ENCODE assay signal across 27 cellular contexts in the genomic region with DNA sequence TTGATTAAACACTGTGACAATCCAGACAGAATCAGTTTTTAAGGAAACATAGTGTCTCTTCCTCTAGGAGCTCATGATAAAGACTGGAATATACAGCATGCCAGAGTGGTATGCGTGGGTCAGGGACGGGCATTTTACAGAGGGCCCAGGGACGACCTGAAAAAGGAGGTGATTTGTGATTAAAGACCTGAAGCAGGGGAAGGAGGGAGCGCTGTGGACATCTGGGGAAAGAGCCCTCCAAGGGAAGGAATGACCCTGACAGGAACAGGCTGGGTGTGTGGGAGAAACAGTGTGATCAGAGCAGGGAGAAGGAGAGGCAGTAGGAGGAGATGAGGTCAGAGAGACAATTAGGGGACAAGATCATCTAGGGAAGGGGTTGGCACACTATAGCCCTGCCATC. TPM values are rescaled to one million over a fixed set of nuclear protein-coding genes. Genes with fewer than 3 reads are reported as not detected.
DNase-seq lines count a peak whose midpoint lies in the region; ATAC-seq and TF ChIP-seq lines count a peak whose summit lies in the region.
"Had no signal": no experiment of that assay in that cellular context is flagged by ENCODE, and none has a peak within 500 bp of the region (broad histone marks: within the 10 kb centered on the region; RNA-seq: fewer than 3 reads in every experiment).

No MANE protein-coding gene starts in this region.

- H3K27ac ChIP-seq in BLaER1 treated with 17β-estradiol and CSF1 and Interleukin-3, amounts not matched to agents 10 nM and 100 nM, result peak overlapping the region in 1 of 11 experiments; percentile 14; a peak in 2 of 22 replicates
- H3K27ac ChIP-seq in SJSA1 (peak overlapping the region; percentile 68), spleen (no peak overlapping the region), MM.1S (ENCODE audit: low read length) (no peak overlapping the region)
- H3K27ac ChIP-seq: HL-60, lower lobe of right lung had no signal

- WGBS in spleen, 5 donors, result 88 to 97% (median 94%) methylated on average over 4 of the region's 4 CpGs

- peak overlapping the region; percentile 46 to 98 (median 72) for H3K4me2 ChIP-seq in BLaER1 treated with 17β-estradiol and CSF1 and Interleukin-3, amounts not matched to agents 10 nM and 100 nM
- no peak overlapping the region for H3K4me2 ChIP-seq in MM.1S (ENCODE audit: low read depth, low read length)

- H3K27me3 ChIP-seq in BLaER1 treated with 17β-estradiol and CSF1 and Interleukin-3, amounts not matched to agents 10 nM and 100 nM, result no peaks in the 10 kb centered on the region
- no peaks in the 10 kb centered on the region for H3K27me3 ChIP-seq in SJSA1 (replicated peaks)
- H3K27me3 ChIP-seq in spleen (replicated peaks in 1 of 7), result no peaks in the 10 kb centered on the region
- H3K27me3 ChIP-seq in MM.1S (replicated peaks; ENCODE audit: insufficient read depth, low read length), result no peaks in the 10 kb centered on the region

- 0 out of 22 replicates have a peak overlapping the region, but pooled peaks of 1 of the 11 experiments have one; percentile 31 for H3K9ac ChIP-seq in BLaER1 treated with 17β-estradiol and CSF1 and Interleukin-3, amounts not matched to agents 10 nM and 100 nM
- no peak overlapping the region for H3K9ac ChIP-seq in MM.1S (ENCODE audit: low read length)

- TF ChIP-seq CTCF in spleen (IDR thresholded peaks at IDR 0.05 in 8 of 11, conservative IDR thresholded peaks at IDR 0.05 in 3 of 11), result no peak
- no peak for TF ChIP-seq CTCF in MM.1S (IDR thresholded peaks at IDR 0.05; ENCODE audit: low read length)

- H3K9me3 ChIP-seq in BLaER1 treated with 17β-estradiol and CSF1 and Interleukin-3, amounts not matched to agents 10 nM and 100 nM (replicated peaks in 1 of 11), result peaks cover 0 to 10% (median 8%) of the 10 kb centered on the region in 11 experiments; a peak in 17 of 22 replicates
- H3K9me3 ChIP-seq in SJSA1 (replicated peaks) (no peaks in the 10 kb centered on the region), spleen (peaks cover 0 to 4% (median 0%) of the 10 kb centered on the region in 8 donors), MM.1S (replicated peaks; ENCODE audit: insufficient read depth, low read length) (no peaks in the 10 kb centered on the region)
- H3K9me3 ChIP-seq: lower lobe of right lung had no signal

- no peak for TF ChIP-seq POLR2A in spleen (IDR thresholded peaks at IDR 0.05)

- DNase-seq in SJSA1 (ENCODE audit: low read depth in 1 of 2, low spot score in 2 of 2) (peak in 1 of 2 experiments; percentile 23), left lobe of liver (ENCODE audit: low spot score) (peak; percentile 33), spleen (peak; percentile 15), MM.1S (no peak), NCI-H2081 treated with DMSO at 0.1 percent for 48 hours (lab: John Stamatoyannopoulos, UW) (no peak)
- no peak for DNase-seq in activated CD4-positive, alpha-beta T cell treated with anti-CD3 and anti-CD28 coated beads, Interleukin-2, amount 50 U/mL, for 48 hours
- DNase-seq: activated CD4-positive, alpha-beta T cell treated with anti-CD3 and anti-CD28 coated beads for 1 hour; CD4-positive, alpha-beta memory T cell; DMS153; H7; immature natural killer cell; lower lobe of right lung; NCI-H1092; NCI-H2029; NCI-H345; NCI-H82; nucleus accumbens; SHP77; stimulated activated CD4-positive, alpha-beta T cell treated with anti-CD3 and anti-CD28 coated beads, Interleukin-12 subunit alpha, Interleukin-12 subunit beta, amount 100 ng/mL, for 4 hours; stimulated activated naive CD8-positive, alpha-beta T cell treated with anti-CD3 and anti-CD28 coated beads, Interleukin-15, amount 100 ng/mL, for 72 hours had no signal

- peaks cover 0 to 2% (median 0%) of the 10 kb centered on the region in 11 experiments; a peak in 2 of 22 replicates for H4K20me1 ChIP-seq in BLaER1 treated with 17β-estradiol and CSF1 and Interleukin-3, amounts not matched to agents 10 nM and 100 nM
- H4K20me1 ChIP-seq in MM.1S (ENCODE audit: insufficient read depth, low read length), result no peaks in the 10 kb centered on the region

- peaks cover 33% of the 10 kb centered on the region for H3K79me2 ChIP-seq in MM.1S (ENCODE audit: low read length)

- no peaks in the 10 kb centered on the region for H3K9me2 ChIP-seq in MM.1S (replicated peaks; ENCODE audit: insufficient read depth, low read length)

- H2AFZ ChIP-seq in MM.1S (ENCODE audit: low read length), result no peak overlapping the region

- H3K4me3 ChIP-seq in BLaER1 treated with 17β-estradiol and CSF1 and Interleukin-3, amounts not matched to agents 10 nM and 100 nM, result peak overlapping the region in 2 of 10 experiments; percentile 4 to 20; a peak in 1 of 20 replicates
- H3K4me3 ChIP-seq in SJSA1 (no peak overlapping the region), spleen (no peak overlapping the region), MM.1S (ENCODE audit: low read length) (no peak overlapping the region)
- H3K4me3 ChIP-seq: lower lobe of right lung had no signal

- H3K36me3 ChIP-seq in BLaER1 treated with 17β-estradiol and CSF1 and Interleukin-3, amounts not matched to agents 10 nM and 100 nM, result peaks cover 12 to 58% (median 40%) of the 10 kb centered on the region in 11 experiments; a peak in 21 of 22 replicates
- H3K36me3 ChIP-seq in SJSA1 (peaks cover 16% of the 10 kb centered on the region), spleen (peaks cover 0 to 32% (median 3%) of the 10 kb centered on the region in 6 donors), MM.1S (replicated peaks; ENCODE audit: insufficient read depth, low read length) (no peaks in the 10 kb centered on the region)

- no peak for ATAC-seq in left lobe of liver
- ATAC-seq: HepG2; lower lobe of right lung; stimulated activated naive CD8-positive, alpha-beta T cell treated with anti-CD3 and anti-CD28 coated beads, Interleukin-15, amount 100 ng/mL, for 72 hours had no signal

- peaks cover 20% of the 10 kb centered on the region for H3F3A ChIP-seq in MM.1S (ENCODE audit: insufficient read depth, low read length)

- H3K4me1 ChIP-seq in BLaER1 treated with 17β-estradiol and CSF1 and Interleukin-3, amounts not matched to agents 10 nM and 100 nM, result peaks cover 51 to 79% (median 60%) of the 10 kb centered on the region in 10 experiments
- peaks cover 86% of the 10 kb centered on the region for H3K4me1 ChIP-seq in SJSA1 (replicated peaks)
- H3K4me1 ChIP-seq in spleen, result peaks cover 17 to 44% (median 26%) of the 10 kb centered on the region in 6 donors
- H3K4me1 ChIP-seq in MM.1S (ENCODE audit: low read length), result peaks cover 12% of the 10 kb centered on the region; the same call in 1 of the 2 replicates

- intact Hi-C loops in spleen (cut with DNase I; ENCODE audit: low total_unique reads), result no loop called here

RNA-seq across cellular contexts. Expression of gene RASSF4, which starts 3.4 kb away (rescaled TPM):
- total RNA-seq in SJSA1 (2014; rRNA removed; shearing (Covaris generic)), result 9.2 and 19.7 TPM in 2 replicates
- total RNA-seq in left lobe of liver, result 25.0 TPM
- 10 to 100 TPM; 70.8 to 96.2 (median 73.7) TPM for total RNA-seq in spleen
- polyA plus RNA-seq in spleen, result 10 to 100 TPM; 36.7 to 61.0 (median 38.2) TPM

RNA-seq across cellular contexts. Expression of gene DEPP1, which starts 22.4 kb away (rescaled TPM):
- 4.9 and 6.8 TPM in 2 replicates for total RNA-seq in SJSA1 (2014; rRNA removed; shearing (Covaris generic))
- total RNA-seq in left lobe of liver (6.8 TPM), spleen (10 to 100 TPM in 6 of 7 donors, 1 to 10 TPM in 1; 9.5 to 90.1 (median 21.1) TPM)
- 10 to 100 TPM; 13.3 to 36.5 (median 15.7) TPM for polyA plus RNA-seq in spleen
- total RNA-seq: CD4-positive, alpha-beta memory T cell had no signal
- polyA plus RNA-seq: CD4-positive, alpha-beta memory T cell; immature natural killer cell had no signal

RNA-seq across cellular contexts. Expression of gene ZNF22, which starts 44.5 kb away (rescaled TPM):
- 59.6 and 88.5 TPM in 2 replicates for total RNA-seq in SJSA1 (2014; rRNA removed; shearing (Covaris generic))
- total RNA-seq in left lobe of liver (12.9 TPM), spleen (10 to 100 TPM; 22.7 to 28.3 (median 25.8) TPM)
- polyA plus RNA-seq in spleen, result 10 to 100 TPM; 25.9 to 33.6 (median 31.5) TPM

RNA-seq across cellular contexts. Expression of gene TMEM72, which starts 45.0 kb away (rescaled TPM):
- total RNA-seq in SJSA1 (2014; rRNA removed; shearing (Covaris generic)), result not detected in 2 replicates
- total RNA-seq in left lobe of liver (not detected), spleen (not detected)
- polyA plus RNA-seq in spleen, result under 1 TPM in 1 of 3 donors, not detected in 2; 0.04 TPM
- total RNA-seq: bronchial epithelial cell; CD4-positive, alpha-beta memory T cell; endothelial cell of umbilical vein; H7; LHCN-M2; lower lobe of right lung; ureter had no signal
- polyA plus RNA-seq: CD4-positive, alpha-beta memory T cell; endothelial cell of umbilical vein; HepG2; immature natural killer cell had no signal

Comparison
In these comparisons a context has a peak if more than half of its experiments do, and no peak if none do; other contexts are left out.
1. DNase-seq: peak in left lobe of liver (single experiment) and spleen (single experiment); none in activated CD4-positive, alpha-beta T cell treated with anti-CD3 and anti-CD28 coated beads, Interleukin-2, amount 50 U/mL, for 48 hours (0 of 2), MM.1S (single experiment) and NCI-H2081 treated with DMSO at 0.1 percent for 48 hours (single experiment).